Comparison of ENCODE assay signal across 1 cellular context in genomic region chr1:36369061-36369470, GRCh38.
TF ChIP-seq lines count a peak whose summit lies in the region.

No MANE protein-coding gene starts in this region.

TF ChIP-seq in K562, 482 proteins besides CTCF, POLR2A, EP300 and RAD21 (continued from another document and continues in another):
- TF ChIP-seq EGR1 (conservative IDR thresholded peaks at IDR 0.05), result no peak; the same call in 1 of the 2 replicates
- TF ChIP-seq FOSL1 (tag; conservative IDR thresholded peaks at IDR 0.05), result no peak
- no peak for TF ChIP-seq KAT8 (IDR thresholded peaks at IDR 0.05; ENCODE audit: low read depth)
- TF ChIP-seq BRD4 (IDR thresholded peaks at IDR 0.05), result no peak
- TF ChIP-seq ZNF551 (CRISPR knock-in tag; IDR thresholded peaks at IDR 0.05), result no peak
- TF ChIP-seq RB1 (IDR thresholded peaks at IDR 0.05; ENCODE audit: low read depth), result peak; percentile 79
- peak; percentile 51; the same call in 1 of the 2 replicates for TF ChIP-seq GABPB1 (CRISPR knock-in tag; IDR thresholded peaks at IDR 0.05)
- no peak for TF ChIP-seq ZNF511 (CRISPR knock-in tag; IDR thresholded peaks at IDR 0.05)
- peak; percentile 41; the same call in 1 of the 2 replicates for TF ChIP-seq ATF7 (IDR thresholded peaks at IDR 0.05)
- no peak for TF ChIP-seq E2F6 (IDR thresholded peaks at IDR 0.05; ENCODE audit: borderline replicate concordance in 1 of 2, extremely low read depth in 1 of 2, insufficient read depth in 1 of 2, insufficient read length in 1 of 2, low read depth in 1 of 2, low read length in 1 of 2, poor library complexity in 1 of 2, severe bottlenecking in 1 of 2)
- no peak for TF ChIP-seq MEIS2 (IDR thresholded peaks at IDR 0.05; ENCODE audit: partially characterized antibody)
- TF ChIP-seq XRCC5 (IDR thresholded peaks at IDR 0.05; ENCODE audit: low read depth, low read length), result peak; percentile 92
- TF ChIP-seq CBX5 (IDR thresholded peaks at IDR 0.05; ENCODE audit: borderline replicate concordance, low read depth), result no peak
- no peak for TF ChIP-seq KDM5B (IDR thresholded peaks at IDR 0.05; ENCODE audit: insufficient replicate concordance, low read depth, low read length)
- no peak for TF ChIP-seq KDM4B (IDR thresholded peaks at IDR 0.05; ENCODE audit: borderline replicate concordance in 2 of 2, low read depth in 1 of 2)
- TF ChIP-seq MTF1 (CRISPR knock-in tag; IDR thresholded peaks at IDR 0.05; ENCODE audit: borderline replicate concordance), result no peak
- no peak for TF ChIP-seq BCL6 (CRISPR knock-in tag; IDR thresholded peaks at IDR 0.05)
- no peak for TF ChIP-seq ZNF507 (tag; conservative IDR thresholded peaks at IDR 0.05)
- no peak for TF ChIP-seq PRDM10 (IDR thresholded peaks at IDR 0.05; ENCODE audit: partially characterized antibody)
- TF ChIP-seq TAF1 (IDR thresholded peaks at IDR 0.05; ENCODE audit: control insufficient read depth, extremely low read depth, insufficient read depth, low read length, severe bottlenecking), result no peak
- no peak for TF ChIP-seq MBD1 (CRISPR knock-in tag; IDR thresholded peaks at IDR 0.05)
- no peak for TF ChIP-seq BRF1 (IDR thresholded peaks at IDR 0.05; ENCODE audit: borderline replicate concordance, extremely low read depth, insufficient read length)
- TF ChIP-seq NONO (IDR thresholded peaks at IDR 0.05; ENCODE audit: low read depth in 2 of 2, low read length in 1 of 2), result 0 out of 4 replicates have a peak, but pooled peaks of 1 of the 2 experiments have one; percentile 36
- no peak for TF ChIP-seq THRA (IDR thresholded peaks at IDR 0.05)
- TF ChIP-seq ETV6 (IDR thresholded peaks at IDR 0.05; ENCODE audit: borderline replicate concordance in 1 of 2, low read depth in 2 of 2, low read length in 1 of 2), result no peak
- no peak for TF ChIP-seq ETV6 (CRISPR knock-in tag; IDR thresholded peaks at IDR 0.05; ENCODE audit: borderline replicate concordance)
- TF ChIP-seq NFIC (IDR thresholded peaks at IDR 0.05), result 0 out of 2 replicates have a peak, but pooled peaks have one; percentile 4
- no peak for TF ChIP-seq ARID3B (CRISPR knock-in tag; IDR thresholded peaks at IDR 0.05; ENCODE audit: borderline replicate concordance)
- TF ChIP-seq POLR2AphosphoS5 (IDR thresholded peaks at IDR 0.05; ENCODE audit: control insufficient read depth, insufficient read depth, low read depth, low read length), result no peak
- no peak for TF ChIP-seq ZNF445 (CRISPR knock-in tag; IDR thresholded peaks at IDR 0.05; ENCODE audit: low read depth)
- TF ChIP-seq ZNF318 (IDR thresholded peaks at IDR 0.05; ENCODE audit: borderline replicate concordance in 1 of 2, low read depth in 1 of 2), result no peak
- no peak for TF ChIP-seq SMAD1 (IDR thresholded peaks at IDR 0.05; ENCODE audit: low read depth, low read length, partially characterized antibody)
- no peak for TF ChIP-seq HCFC1 (IDR thresholded peaks at IDR 0.05; ENCODE audit: low read depth, low read length)
- TF ChIP-seq TCFL5 (CRISPR knock-in tag; conservative IDR thresholded peaks at IDR 0.05), result no peak
- no peak for TF ChIP-seq ZNF140 (CRISPR knock-in tag; IDR thresholded peaks at IDR 0.05)
- TF ChIP-seq ZNF586 (CRISPR knock-in tag; conservative IDR thresholded peaks at IDR 0.05), result no peak
- no peak for TF ChIP-seq ZBTB2 (IDR thresholded peaks at IDR 0.05)
- no peak for TF ChIP-seq LARP7 (IDR thresholded peaks at IDR 0.05)
- no peak for TF ChIP-seq NFE2L1 (tag; IDR thresholded peaks at IDR 0.05; ENCODE audit: borderline replicate concordance, low read depth)
- TF ChIP-seq KDM1A (IDR thresholded peaks at IDR 0.05), result no peak
- TF ChIP-seq VEZF1 (CRISPR knock-in tag; IDR thresholded peaks at IDR 0.05), result peak; percentile 67; the same call in 1 of the 2 replicates
- no peak for TF ChIP-seq RFX1 (IDR thresholded peaks at IDR 0.05)
